10 cellular contexts compared by ENCODE assay signal in genomic region chr20:48283470-48284110, GRCh38.
DNase-seq lines count a peak whose midpoint lies in the region; ATAC-seq and TF ChIP-seq lines count a peak whose summit lies in the region.
"Had no signal": no experiment of that assay in that cellular context is flagged by ENCODE, and none has a peak within 500 bp of the region (broad histone marks: within the 10 kb centered on the region; RNA-seq: fewer than 3 reads in every experiment).

No MANE protein-coding gene starts in this region.

- H3K27ac ChIP-seq in AG04450 (ENCODE audit: low read depth, low read length): peak overlapping the region; percentile 31

- CTCF ChIA-PET in AG04450 (lab: Charles Lee): no interaction called here

- no peak overlapping the region for H3K4me3 ChIP-seq in AG04450 (ENCODE audit: low read depth, low read length)

- no peak for ATAC-seq in HG02642 (IDR thresholded peaks at IDR 0.05; ENCODE audit: poor library complexity, unreplicated experiment)

- DNase-seq in AG04450 (ENCODE audit: low read depth, low spot score) (peak; percentile 48), NCI-H2029 (lab: John Stamatoyannopoulos, UW) (peak; percentile 87), dermis blood vessel endothelial cell (peak; percentile 99), lung microvascular endothelial cell (ENCODE audit: low read depth in 2 of 2) (peak; percentile 99), DMS79 treated with DMSO at 0.1 percent for 48 hours (lab: John Stamatoyannopoulos, UW) (no peak), NCI-H1436 treated with DMSO at 0.1 percent for 48 hours (lab: John Stamatoyannopoulos, UW) (no peak)
- DNase-seq in stimulated activated CD4-positive, alpha-beta T cell treated with anti-CD3 and anti-CD28 coated beads, Interleukin-4, amount 100 ng/mL, for 24 hours: no peak
- DNase-seq: DMS53, naive B cell had no signal

- peaks cover 5% of the 10 kb centered on the region; the same call in 1 of the 2 replicates for H3K9me3 ChIP-seq in AG04450 (ENCODE audit: control insufficient read depth, insufficient read depth, low read length)

- TF ChIP-seq CTCF in AG04450 (IDR thresholded peaks at IDR 0.05; ENCODE audit: low read depth, low read length): no peak

- H3K27me3 ChIP-seq in AG04450 (ENCODE audit: control insufficient read depth, insufficient read depth, low read length): no peaks in the 10 kb centered on the region

- POLR2A ChIA-PET in AG04450 (lab: Yijun Ruan, JAX): interaction anchor here (0.9 kb wide), 1 partner anchor 10 kb away, joined by 3 read pairs; no protein-coding TSS in a partner anchor

Comparison
In these comparisons a context has a peak if more than half of its experiments do, and no peak if none do; other contexts are left out.
1. DNase-seq: peak in AG04450 (single experiment), NCI-H2029 (single experiment), dermis blood vessel endothelial cell (single experiment) and lung microvascular endothelial cell (2 of 2); none in stimulated activated CD4-positive, alpha-beta T cell treated with anti-CD3 and anti-CD28 coated beads, Interleukin-4, amount 100 ng/mL, for 24 hours (single experiment), DMS79 treated with DMSO at 0.1 percent for 48 hours (single experiment) and NCI-H1436 treated with DMSO at 0.1 percent for 48 hours (single experiment).